Comparison of ENCODE assay signal across 24 cellular contexts in genomic region chr7:6159097-6159483, GRCh38. TPM values are rescaled to one million over a fixed set of nuclear protein-coding genes. Genes with fewer than 3 reads are reported as not detected.
A peak's percentile ranks its signal among the peaks of the same experiment; 100 is the strongest.
DNase-seq lines count a peak whose midpoint lies in the region; ATAC-seq and TF ChIP-seq lines count a peak whose summit lies in the region.
"Had no signal": no experiment of that assay in that cellular context is flagged by ENCODE, and none has a peak within 500 bp of the region (broad histone marks: within the 10 kb centered on the region; RNA-seq: fewer than 3 reads in every experiment).

No MANE protein-coding gene starts in this region.

- H3K36me3 ChIP-seq in BLaER1: peaks cover 66% of the 10 kb centered on the region
- peaks cover 95% of the 10 kb centered on the region for H3K36me3 ChIP-seq in NT2/D1 (ENCODE audit: insufficient read depth, insufficient read length, low read length)
- H3K36me3 ChIP-seq in endodermal cell (ENCODE audit: control insufficient read depth, insufficient read depth, low read length): peaks cover 48% of the 10 kb centered on the region
- H3K36me3 ChIP-seq in neuronal stem cell (replicated peaks in 1 of 2; ENCODE audit: control insufficient read depth in 2 of 2, insufficient read depth in 2 of 2, low read length in 2 of 2): peaks cover 36 to 98% of the 10 kb centered on the region in 2 donors
- peaks cover 10% of the 10 kb centered on the region for H3K36me3 ChIP-seq in mammary epithelial cell (ENCODE audit: insufficient read depth, low read length)
- H3K36me3 ChIP-seq: colonic mucosa had no signal

- 94 to 98% methylated on average over 7 to 11 of the region's 11 CpGs for whole genome bisulfite sequencing in endodermal cell (ENCODE audit: insufficient coverage in 1 of 2, insufficient read length in 1 of 2), 2 experiments
- no CpG with 5 or more reads among the region's 11 CpGs for WGBS in neuronal stem cell (ENCODE audit: extremely low coverage in 2 of 2, insufficient read length in 2 of 2, insufficient replicate concordance in 1 of 2), 2 donors
- WGBS in mammary epithelial cell (ENCODE audit: low coverage, missing lambda C conversion rate): 93% methylated on average over 9 of the region's 11 CpGs

- H3K27me3 ChIP-seq in BLaER1 (no peaks in the 10 kb centered on the region), NT2/D1 (ENCODE audit: insufficient read depth, insufficient read length) (no peaks in the 10 kb centered on the region), endodermal cell (ENCODE audit: control insufficient read depth, insufficient read depth, low read length, poor library complexity, severe bottlenecking) (no peaks in the 10 kb centered on the region), neuronal stem cell (ENCODE audit: control insufficient read depth in 3 of 3, insufficient read depth in 3 of 3, low read depth in 1 of 3, low read length in 3 of 3) (no peaks in the 10 kb centered on the region), mammary epithelial cell (ENCODE audit: insufficient read depth, low read length) (no peaks in the 10 kb centered on the region)
- H3K27me3 ChIP-seq: ascending aorta, colonic mucosa, foreskin keratinocyte had no signal

- no peak overlapping the region for H3K4me3 ChIP-seq in BLaER1
- no peak overlapping the region for H3K4me3 ChIP-seq in NT2/D1 (ENCODE audit: insufficient read length, low read depth)
- no peak overlapping the region for H3K4me3 ChIP-seq in endodermal cell (ENCODE audit: low read length)
- no peak overlapping the region for H3K4me3 ChIP-seq in neuronal stem cell (ENCODE audit: low read length in 2 of 2)
- no peak overlapping the region for H3K4me3 ChIP-seq in mammary epithelial cell (replicated peaks in 1 of 3; ENCODE audit: insufficient read depth in 1 of 3, low read depth in 2 of 3, low read length in 3 of 3)
- H3K4me3 ChIP-seq: ascending aorta, colonic mucosa had no signal

- H3K27me3 Mint-ChIP-seq in endodermal cell (ENCODE audit: insufficient read depth): no peaks in the 10 kb centered on the region
- H3K27me3 Mint-ChIP-seq: CD4-positive, alpha-beta T cell; natural killer cell treated with Interleukin-12 subunit alpha and Interleukin-12 subunit beta and Interleukin-15 and Interleukin-18, amount 100 ng/mL, for 72 hours; T-cell had no signal

- H3K27ac Mint-ChIP-seq in endodermal cell: peak overlapping the region; percentile 44
- H3K27ac Mint-ChIP-seq: activated naive CD4-positive, alpha-beta T cell treated with anti-CD3 and anti-CD28 coated beads for 36 hours; CD4-positive, alpha-beta T cell; natural killer cell treated with Interleukin-12 subunit alpha and Interleukin-12 subunit beta and Interleukin-15 and Interleukin-18, amount 100 ng/mL, for 72 hours; T-cell had no signal

- H3K4me2 ChIP-seq in BLaER1 (peak overlapping the region; percentile 97; the same call in 1 of the 2 replicates), neuronal stem cell (ENCODE audit: insufficient read depth, low read length, poor library complexity, severe bottlenecking) (no peak overlapping the region), mammary epithelial cell (ENCODE audit: insufficient read depth, low read depth, low read length) (no peak overlapping the region)

- no peak for TF ChIP-seq CTCF in endodermal cell (conservative IDR thresholded peaks at IDR 0.05)
- no peak for TF ChIP-seq CTCF in mammary epithelial cell (conservative IDR thresholded peaks at IDR 0.05 in 1 of 2, IDR thresholded peaks at IDR 0.05 in 1 of 2; ENCODE audit: extremely low read depth in 1 of 2, insufficient read depth in 1 of 2, low read depth in 1 of 2, low read length in 2 of 2)

- H4K8ac ChIP-seq in neuronal stem cell (ENCODE audit: low read depth, low read length): no peak overlapping the region

- no peak for ATAC-seq in GM21528 (IDR thresholded peaks at IDR 0.05; ENCODE audit: low FRiP score, unreplicated experiment)
- ATAC-seq: foreskin keratinocyte; natural killer cell treated with Interleukin-12 subunit alpha and Interleukin-12 subunit beta and Interleukin-15 and Interleukin-18, amount 100 ng/mL, for 72 hours; Right ventricle myocardium inferior had no signal

- H2BK120ac ChIP-seq in neuronal stem cell (ENCODE audit: low read depth, low read length): peak overlapping the region; percentile 64

- no peak overlapping the region for H4K91ac ChIP-seq in neuronal stem cell (ENCODE audit: low read depth, low read length, poor library complexity)

- H3K9me3 Mint-ChIP-seq in endodermal cell: no peaks in the 10 kb centered on the region
- H3K9me3 Mint-ChIP-seq: activated naive CD4-positive, alpha-beta T cell treated with anti-CD3 and anti-CD28 coated beads for 36 hours; CD4-positive, alpha-beta T cell; natural killer cell treated with Interleukin-12 subunit alpha and Interleukin-12 subunit beta and Interleukin-15 and Interleukin-18, amount 100 ng/mL, for 72 hours; T-cell had no signal

- peaks cover 4% of the 10 kb centered on the region for H3K4me1 Mint-ChIP-seq in endodermal cell

- in situ Hi-C loops in mammary epithelial cell (cut with MboI; ENCODE audit: low sequenced_read_pairs in 2 of 2): no loop called here

- CTCF ChIA-PET in mammary epithelial cell (lab: Charles Lee; ENCODE audit: low non-redundant PET): no interaction called here

- H2BK5ac ChIP-seq in neuronal stem cell (ENCODE audit: low read length): peak overlapping the region; percentile 43

- DNase-seq in NT2/D1 (ENCODE audit: low read depth, low spot score): no peak
- no peak for DNase-seq in endodermal cell
- DNase-seq in neuronal stem cell (ENCODE audit: low spot score): no peak
- no peak for DNase-seq in mammary epithelial cell
- no peak for DNase-seq in NCI-H2196 (lab: John Stamatoyannopoulos, UW; ENCODE audit: unreplicated experiment)
- no peak for DNase-seq in activated naive CD4-positive, alpha-beta T cell (lab: John Stamatoyannopoulos, UW)
- DNase-seq: activated CD4-positive, alpha-beta T cell treated with anti-CD3 and anti-CD28 coated beads, Interleukin-2, amount 50 U/mL, for 1 hour; activated naive CD4-positive, alpha-beta T cell treated with anti-CD3 and anti-CD28 coated beads for 36 hours; CD4-positive, alpha-beta T cell; colonic mucosa; DMS79; foreskin keratinocyte; Karpas-422; kidney glomerular epithelial cell; mesendoderm; NCI-H1048; NCI-H2029; NCI-H510A; T-cell had no signal

- no peak overlapping the region for H3K4ac ChIP-seq in neuronal stem cell (ENCODE audit: low read length)

- no peak overlapping the region for H2BK12ac ChIP-seq in neuronal stem cell (ENCODE audit: low read length)

- H3K9ac ChIP-seq in BLaER1 (0 out of 2 replicates have a peak overlapping the region, but pooled peaks have one; percentile 34), NT2/D1 (ENCODE audit: insufficient read length, low read depth) (peak overlapping the region; percentile 53), endodermal cell (ENCODE audit: extremely low read depth, low read length, poor library complexity, severe bottlenecking) (no peak overlapping the region), neuronal stem cell (ENCODE audit: low read depth, low read length, poor library complexity) (no peak overlapping the region), mammary epithelial cell (ENCODE audit: insufficient read depth, low read length) (no peak overlapping the region)

- dilution Hi-C loops in mammary epithelial cell (cut with HindIII; ENCODE audit: low sequenced_read_pairs): no loop called here

- no peak overlapping the region for H2AK5ac ChIP-seq in neuronal stem cell (ENCODE audit: low read depth, low read length)

- H3K36me3 Mint-ChIP-seq in endodermal cell (ENCODE audit: low read depth): peaks cover 50% of the 10 kb centered on the region

- H3K27ac ChIP-seq in BLaER1: peak overlapping the region; percentile 30; the same call in 1 of the 2 replicates
- H3K27ac ChIP-seq in endodermal cell (ENCODE audit: low read depth, low read length): no peak overlapping the region
- no peak overlapping the region for H3K27ac ChIP-seq in neuronal stem cell (replicated peaks; ENCODE audit: low read length)
- H3K27ac ChIP-seq in mammary epithelial cell (ENCODE audit: insufficient read depth, low read depth, low read length): no peak overlapping the region
- H3K27ac ChIP-seq: colonic mucosa, foreskin keratinocyte had no signal

- peaks cover 8% of the 10 kb centered on the region for H3K79me1 ChIP-seq in neuronal stem cell (ENCODE audit: low read depth, low read length)

- H3K79me2 ChIP-seq in mammary epithelial cell (ENCODE audit: insufficient read depth, low read length): no peaks in the 10 kb centered on the region

- H3K4me3 Mint-ChIP-seq in endodermal cell: no peak overlapping the region
- H3K4me3 Mint-ChIP-seq: activated naive CD4-positive, alpha-beta T cell treated with anti-CD3 and anti-CD28 coated beads for 36 hours; CD4-positive, alpha-beta T cell; natural killer cell treated with Interleukin-12 subunit alpha and Interleukin-12 subunit beta and Interleukin-15 and Interleukin-18, amount 100 ng/mL, for 72 hours; T-cell had no signal

- H3K9me3 ChIP-seq in BLaER1: no peaks in the 10 kb centered on the region
- no peaks in the 10 kb centered on the region for H3K9me3 ChIP-seq in NT2/D1 (ENCODE audit: insufficient read depth, low read length)
- H3K9me3 ChIP-seq in endodermal cell (ENCODE audit: control insufficient read depth, low read length): no peaks in the 10 kb centered on the region
- no peaks in the 10 kb centered on the region for H3K9me3 ChIP-seq in neuronal stem cell (replicated peaks in 1 of 2; ENCODE audit: control insufficient read depth in 2 of 2, insufficient read depth in 1 of 2, low read depth in 1 of 2, low read length in 2 of 2)
- H3K9me3 ChIP-seq in mammary epithelial cell (replicated peaks; ENCODE audit: insufficient read depth, low read length): no peaks in the 10 kb centered on the region
- H3K9me3 ChIP-seq: ascending aorta, colonic mucosa had no signal

- no TSS peak for BruUV-seq in mammary epithelial cell (replicated peaks; lab: Mats Ljungman, UMichigan)

- no peak overlapping the region for H3K14ac ChIP-seq in neuronal stem cell (ENCODE audit: low read length)

- no peak overlapping the region for H2AFZ ChIP-seq in neuronal stem cell (ENCODE audit: low read length)
- H2AFZ ChIP-seq in mammary epithelial cell (ENCODE audit: low read depth, low read length): no peak overlapping the region

- intact Hi-C loops in mammary epithelial cell (cut with micrococcal nuclease): loop anchor here (5.0 kb wide), 1 partner anchor 162 kb away; no protein-coding TSS in a partner anchor

- H4K20me1 ChIP-seq in BLaER1: peaks cover 92% of the 10 kb centered on the region
- no peaks in the 10 kb centered on the region for H4K20me1 ChIP-seq in mammary epithelial cell (ENCODE audit: insufficient read depth, low read length)

- H2BK15ac ChIP-seq in neuronal stem cell (ENCODE audit: low read length): no peak overlapping the region

- H3K23ac ChIP-seq in neuronal stem cell (ENCODE audit: low read depth, low read length, poor library complexity): no peak overlapping the region

- H3K4me1 ChIP-seq in BLaER1: peaks cover 67% of the 10 kb centered on the region
- peaks cover 19% of the 10 kb centered on the region for H3K4me1 ChIP-seq in NT2/D1 (ENCODE audit: insufficient read depth, insufficient read length)
- H3K4me1 ChIP-seq in endodermal cell (ENCODE audit: control insufficient read depth, insufficient read depth, low read length): no peaks in the 10 kb centered on the region
- no peaks in the 10 kb centered on the region for H3K4me1 ChIP-seq in neuronal stem cell (ENCODE audit: control insufficient read depth in 2 of 2, insufficient read depth in 1 of 2, low read depth in 1 of 2, low read length in 2 of 2)
- no peaks in the 10 kb centered on the region for H3K4me1 ChIP-seq in mammary epithelial cell (ENCODE audit: insufficient read depth, low read length)
- H3K4me1 ChIP-seq: colonic mucosa, foreskin keratinocyte had no signal

- no peak overlapping the region for H3K18ac ChIP-seq in neuronal stem cell (ENCODE audit: low read length)

RNA-seq across cellular contexts. Expression of gene USP42, which starts 54.3 kb away (rescaled TPM):
- total RNA-seq in endodermal cell: 10 to 100 TPM; 17.8 to 23.2 TPM
- 20.4 TPM for polyA plus RNA-seq in endodermal cell (2013, experiment 1 of 2)
- 19.5 TPM for polyA plus RNA-seq in endodermal cell (2013, experiment 2 of 2)
- polyA plus RNA-seq in neuronal stem cell (2013, experiment 1 of 2): 18.1 TPM
- 18.7 TPM for polyA plus RNA-seq in neuronal stem cell (2013, experiment 2 of 2)
- total RNA-seq in mammary epithelial cell: 1 to 10 TPM; 7.7 to 8.6 TPM
- 2.3 TPM for polyA plus RNA-seq in mammary epithelial cell
- polyA minus RNA-seq in mammary epithelial cell: 7.7 TPM

Comparison
In these comparisons a context has a peak if more than half of its experiments do, and no peak if none do; other contexts are left out.
1. H3K9ac ChIP-seq: peak in BLaER1 (single experiment) and NT2/D1 (single experiment); none in endodermal cell (single experiment), neuronal stem cell (single experiment) and mammary epithelial cell (single experiment).